Comparison of ENCODE assay signal across 16 cellular contexts in genomic region chr10:59018977-59019376, GRCh38.
DNase-seq lines count a peak whose midpoint lies in the region; ATAC-seq, FAIRE-seq and TF ChIP-seq lines count a peak whose summit lies in the region.
"Had no signal": no experiment of that assay in that cellular context is flagged by ENCODE, and none has a peak within 500 bp of the region (broad histone marks: within the 10 kb centered on the region; RNA-seq: fewer than 3 reads in every experiment).

No MANE protein-coding gene starts in this region.

- H3K36me3 ChIP-seq in GM23338 (ENCODE audit: insufficient read depth) (no peaks in the 10 kb centered on the region), HepG2 (replicated peaks in 1 of 2; ENCODE audit: control insufficient read depth in 1 of 2, insufficient read depth in 2 of 2, low read length in 2 of 2) (no peaks in the 10 kb centered on the region; a peak in 1 of 5 replicates), skeletal muscle satellite cell (ENCODE audit: insufficient read depth, low read length) (no peaks in the 10 kb centered on the region), mucosa of descending colon (ENCODE audit: low read depth) (no peaks in the 10 kb centered on the region)

- intact Hi-C loops in HepG2 (cut with micrococcal nuclease; ENCODE audit: unreplicated experiment) (no loop called here), mucosa of descending colon (cut with DNase I, micrococcal nuclease) (no loop called here)

- TF ChIP-seq RAD21 in HepG2 (CRISPR knock-in tag; IDR thresholded peaks at IDR 0.05): no peak

- no peaks in the 10 kb centered on the region for H3K9me2 ChIP-seq in GM23338 (ENCODE audit: insufficient read depth)

- ATAC-seq in GM23338 (no peak), HepG2 (no peak), HG03139 (IDR thresholded peaks at IDR 0.05; ENCODE audit: unreplicated experiment) (no peak), mucosa of descending colon (no peak), HG03565 (IDR thresholded peaks at IDR 0.05; ENCODE audit: unreplicated experiment) (no peak)
- ATAC-seq: left colon; naive thymus-derived CD4-positive, alpha-beta T cell had no signal

- H3F3A ChIP-seq in GM23338 (replicated peaks; ENCODE audit: low read depth): no peaks in the 10 kb centered on the region

- FAIRE-seq in HepG2 (lab: Jason Lieb, UNC): no peak

- no peaks in the 10 kb centered on the region for H3K27me3 ChIP-seq in GM23338 (ENCODE audit: insufficient read depth)
- no peaks in the 10 kb centered on the region for H3K27me3 ChIP-seq in HepG2 (ENCODE audit: control insufficient read depth in 1 of 2, insufficient read depth in 2 of 2, low read length in 2 of 2)
- H3K27me3 ChIP-seq in skeletal muscle satellite cell (ENCODE audit: control insufficient read depth, insufficient read depth, low read length): no peaks in the 10 kb centered on the region

- H3K4me2 ChIP-seq in GM23338: no peak overlapping the region
- no peak overlapping the region for H3K4me2 ChIP-seq in HepG2 (ENCODE audit: low read depth, low read length)
- peak overlapping the region; percentile 46 for H3K4me2 ChIP-seq in skeletal muscle satellite cell (ENCODE audit: low read length)

- no peaks in the 10 kb centered on the region for H3K4me1 ChIP-seq in GM23338 (ENCODE audit: insufficient read depth)
- peaks cover 23% of the 10 kb centered on the region for H3K4me1 ChIP-seq in HepG2 (ENCODE audit: insufficient read depth, low read length)
- peaks cover 6% of the 10 kb centered on the region for H3K4me1 ChIP-seq in skeletal muscle satellite cell (ENCODE audit: control insufficient read depth, insufficient read depth, low read length)
- no peaks in the 10 kb centered on the region for H3K4me1 ChIP-seq in mucosa of descending colon (ENCODE audit: low read depth)

- H3K9me3 ChIP-seq in HepG2 (ENCODE audit: low read length): no peaks in the 10 kb centered on the region
- no peaks in the 10 kb centered on the region for H3K9me3 ChIP-seq in skeletal muscle satellite cell (replicated peaks; ENCODE audit: low read length)
- H3K9me3 ChIP-seq in mucosa of descending colon: no peaks in the 10 kb centered on the region

- no peak for TF ChIP-seq POLR2A in HepG2 (IDR thresholded peaks at IDR 0.05; ENCODE audit: insufficient read depth in 1 of 2, low read depth in 2 of 2, low read length in 2 of 2)

- WGBS in HepG2 (ENCODE audit: low lambda C conversion rate): 96% methylated on average over 5 of the region's 5 CpGs

- peak overlapping the region; percentile 74; the same call in 1 of the 2 replicates for H2AFZ ChIP-seq in GM23338
- H2AFZ ChIP-seq in HepG2 (ENCODE audit: low read length): peak overlapping the region; percentile 20

- peaks cover 11% of the 10 kb centered on the region; the same call in 2 of the 3 replicates for H3K4me1 Mint-ChIP-seq in GM23338
- H3K4me1 Mint-ChIP-seq: naive thymus-derived CD4-positive, alpha-beta T cell had no signal

- no peak overlapping the region for H3K27ac Mint-ChIP-seq in GM23338
- H3K27ac Mint-ChIP-seq: dendritic cell treated with granulocyte-macrophage colony-stimulating factor and Interleukin-4, amounts not matched to agents 40 ng/mL and 50 ng/mL, for 4 days; naive thymus-derived CD4-positive, alpha-beta T cell had no signal

- no peaks in the 10 kb centered on the region for H3K36me3 Mint-ChIP-seq in GM23338 (ENCODE audit: low read depth)
- H3K36me3 Mint-ChIP-seq: naive thymus-derived CD4-positive, alpha-beta T cell had no signal

- no peak for DNase-seq in GM23338 (ENCODE audit: low spot score)
- no peak for DNase-seq in caudate nucleus (lab: John Stamatoyannopoulos, UW)
- DNase-seq in HepG2 (ENCODE audit: low spot score): no peak
- no peak for DNase-seq in glomerular visceral epithelial cell (ENCODE audit: extremely low spot score)
- DNase-seq in mucosa of descending colon: no peak
- DNase-seq: activated CD8-positive, alpha-beta memory T cell treated with anti-CD3 and anti-CD28 coated beads for 24 hours; EL; left colon; naive thymus-derived CD4-positive, alpha-beta T cell; NCI-H1105; NCI-H2171; T-helper 1 cell had no signal

- CTCF ChIA-PET in HepG2 (lab: Yijun Ruan, JAX; ENCODE audit: low intra/inter-chr PET ratio, low total read pairs): no interaction called here

- TF ChIP-seq CTCF in GM23338 (conservative IDR thresholded peaks at IDR 0.05; ENCODE audit: low read depth in 2 of 2) (no peak), HepG2 (CRISPR knock-in tag; IDR thresholded peaks at IDR 0.05) (no peak), mucosa of descending colon (IDR thresholded peaks at IDR 0.05) (no peak)

- H3K27me3 Mint-ChIP-seq in GM23338 (ENCODE audit: insufficient read depth, low read depth, poor library complexity): no peaks in the 10 kb centered on the region
- H3K27me3 Mint-ChIP-seq: dendritic cell treated with granulocyte-macrophage colony-stimulating factor and Interleukin-4, amounts not matched to agents 40 ng/mL and 50 ng/mL, for 4 days had no signal

- POLR2A ChIA-PET in HepG2 (lab: Yijun Ruan, JAX): no interaction called here

- no peak overlapping the region for H3K4me3 Mint-ChIP-seq in GM23338
- H3K4me3 Mint-ChIP-seq: dendritic cell treated with granulocyte-macrophage colony-stimulating factor and Interleukin-4, amounts not matched to agents 40 ng/mL and 50 ng/mL, for 4 days; naive thymus-derived CD4-positive, alpha-beta T cell had no signal

- H4K20me1 ChIP-seq in GM23338 (replicated peaks; ENCODE audit: insufficient read depth): no peaks in the 10 kb centered on the region
- H4K20me1 ChIP-seq in HepG2 (ENCODE audit: insufficient read depth, low read length): no peaks in the 10 kb centered on the region

- no peak overlapping the region for H3K9ac ChIP-seq in HepG2 (ENCODE audit: insufficient read depth, low read depth, low read length)
- H3K9ac ChIP-seq in skeletal muscle satellite cell (ENCODE audit: low read depth, low read length): peak overlapping the region; percentile 52

- H3K27ac ChIP-seq in GM23338 (ENCODE audit: low read depth) (no peak overlapping the region), caudate nucleus (ENCODE audit: low read depth, low read length) (peak overlapping the region; percentile 87), HepG2 (ENCODE audit: extremely low read length, insufficient read depth, low read length) (no peak overlapping the region)

- in situ Hi-C loops in HepG2 (cut with HindIII; ENCODE audit: extremely low pct_ligation_motif_present, low pct_unique_long_range_greater_than_20kb): no loop called here

- H3K9me3 Mint-ChIP-seq in GM23338: no peaks in the 10 kb centered on the region
- H3K9me3 Mint-ChIP-seq: dendritic cell treated with granulocyte-macrophage colony-stimulating factor and Interleukin-4, amounts not matched to agents 40 ng/mL and 50 ng/mL, for 4 days had no signal

- no TSS peak for BruUV-seq in HepG2 (replicated peaks; lab: Mats Ljungman, UMichigan)

- H3K4me3 ChIP-seq in GM23338: no peak overlapping the region
- no peak overlapping the region for H3K4me3 ChIP-seq in HepG2 (replicated peaks in 1 of 3; ENCODE audit: insufficient read depth in 1 of 3, low read depth in 2 of 3, low read length in 3 of 3)
- H3K4me3 ChIP-seq in skeletal muscle satellite cell (ENCODE audit: low read length): peak overlapping the region; percentile 38
- H3K4me3 ChIP-seq in mucosa of descending colon: no peak overlapping the region

- H3K79me2 ChIP-seq in GM23338 (replicated peaks; ENCODE audit: insufficient read depth) (no peaks in the 10 kb centered on the region), HepG2 (ENCODE audit: insufficient read depth, low read length) (no peaks in the 10 kb centered on the region)

- TF ChIP-seq EP300 in HepG2 (IDR thresholded peaks at IDR 0.05; ENCODE audit: low read depth in 2 of 2, low read length in 2 of 2) (no peak), HepG2 (CRISPR knock-in tag; IDR thresholded peaks at IDR 0.05; ENCODE audit: borderline replicate concordance) (no peak)

TF ChIP-seq in GM23338, 12 proteins besides CTCF, POLR2A, EP300 and RAD21 (continues in another document):
- TF ChIP-seq EZH2phosphoT487 (IDR thresholded peaks at IDR 0.05; ENCODE audit: unreplicated experiment) (no peak), ETS1 (IDR thresholded peaks at IDR 0.05) (no peak)

TF ChIP-seq in HepG2, 621 proteins besides CTCF, POLR2A, EP300 and RAD21:
- TF ChIP-seq FOXP1 (IDR thresholded peaks at IDR 0.05) (no peak), FOXP1 (CRISPR knock-in tag; IDR thresholded peaks at IDR 0.05) (no peak), ZBTB38 (CRISPR knock-in tag; IDR thresholded peaks at IDR 0.05) (0 out of 2 replicates have a peak, but pooled peaks have one; percentile 53), ZNF292 (CRISPR knock-in tag; IDR thresholded peaks at IDR 0.05; ENCODE audit: borderline replicate concordance, low read depth) (peak; percentile 20; the same call in 1 of the 2 replicates)
